8 cellular contexts compared by ENCODE assay signal in genomic region chr12:53268637-53269562, GRCh38. TPM values are rescaled to one million over a fixed set of nuclear protein-coding genes. Genes with fewer than 3 reads are reported as not detected.
DNase-seq lines count a peak whose midpoint lies in the region; ATAC-seq and TF ChIP-seq lines count a peak whose summit lies in the region.

No MANE protein-coding gene starts in this region.

- intact Hi-C loops in heart left ventricle (cut with DNase I): loop anchor here in 4 of 10 donors (5.0 kb wide), 2 partner anchors 47 to 57 kb away; no protein-coding TSS in a partner anchor
- intact Hi-C loops in cardiac septum (cut with DNase I): no loop called here
- intact Hi-C loops in activated CD4-positive, alpha-beta memory T cell treated with anti-CD3 and anti-CD28 coated beads for 36 hours (cut with micrococcal nuclease): loop anchor here (1.0 kb wide), 4 partner anchors 26 to 89 kb away; partner anchors contain the start of genes AAAS, CSAD, PFDN5 and ZNF740
- intact Hi-C loops in thyroid gland (cut with DNase I): no loop called here

- WGBS in heart left ventricle, 4 donors: 44 to 59% (median 57%) methylated on average over 15 to 20 of the region's 20 CpGs
- 33 to 55% methylated on average over 12 to 20 of the region's 20 CpGs for WGBS in thyroid gland, 2 donors

- H3K4me1 ChIP-seq in heart left ventricle (peaks cover 0 to 23% (median 4%) of the 10 kb centered on the region in 12 donors), thyroid gland (peaks cover 0 to 5% of the 10 kb centered on the region in 2 donors)

- DNase-seq in heart left ventricle (no peak), cardiac septum (ENCODE audit: low spot score) (no peak), iPS-NIHi11 (ENCODE audit: low spot score) (peak; percentile 50), thyroid gland (no peak), COR-L47 (lab: John Stamatoyannopoulos, UW) (no peak), T1000 (lab: John Stamatoyannopoulos, UW) (no peak)
- DNase-seq in activated CD4-positive, alpha-beta memory T cell treated with anti-CD3 and anti-CD28 coated beads for 36 hours: no peak
- no peak for DNase-seq in effector CD4-positive, alpha-beta T cell

- H3K36me3 ChIP-seq in heart left ventricle: no peaks in the 10 kb centered on the region
- H3K36me3 ChIP-seq in thyroid gland: no peaks in the 10 kb centered on the region

- H3K4me3 Mint-ChIP-seq in activated CD4-positive, alpha-beta memory T cell treated with anti-CD3 and anti-CD28 coated beads for 36 hours: peak overlapping the region; percentile 97

- peaks cover 36% of the 10 kb centered on the region for H3K4me1 Mint-ChIP-seq in activated CD4-positive, alpha-beta memory T cell treated with anti-CD3 and anti-CD28 coated beads for 36 hours (ENCODE audit: low read depth)

- H3K4me3 ChIP-seq in heart left ventricle (peak overlapping the region in 11 of 12 donors; percentile 33 to 80 (median 68)), thyroid gland (replicated peaks in 1 of 3) (peak overlapping the region in 2 of 3 donors; percentile 28 to 49)

- no peaks in the 10 kb centered on the region for H3K27me3 ChIP-seq in heart left ventricle
- H3K27me3 ChIP-seq in thyroid gland: no peaks in the 10 kb centered on the region

- H3K27ac ChIP-seq in heart left ventricle: peak overlapping the region in 2 of 12 donors; percentile 63 to 79
- no peak overlapping the region for H3K27ac ChIP-seq in thyroid gland

- TF ChIP-seq CTCF in heart left ventricle (IDR thresholded peaks at IDR 0.05): no peak
- TF ChIP-seq CTCF in thyroid gland (IDR thresholded peaks at IDR 0.05): no peak

- no peaks in the 10 kb centered on the region for H3K9me3 ChIP-seq in heart left ventricle
- no peaks in the 10 kb centered on the region for H3K9me3 ChIP-seq in thyroid gland

- peak overlapping the region; percentile 95 for H3K27ac Mint-ChIP-seq in activated CD4-positive, alpha-beta memory T cell treated with anti-CD3 and anti-CD28 coated beads for 36 hours

- CTCF ChIA-PET in activated CD4-positive, alpha-beta memory T cell treated with anti-CD3 and anti-CD28 coated beads for 36 hours (lab: Charles Lee): interaction anchor here (0.8 to 6.0 kb wide), 18 partner anchors 11 to 170 kb away, joined by 3 to 109 read pairs (median 8); partner anchors contain the start of genes AAAS, CSAD, MYG1 and ZNF740

- no peak for ATAC-seq in heart left ventricle

- H3K27me3 Mint-ChIP-seq in activated CD4-positive, alpha-beta memory T cell treated with anti-CD3 and anti-CD28 coated beads for 36 hours: no peaks in the 10 kb centered on the region

- peaks cover 40% of the 10 kb centered on the region for H3K36me3 Mint-ChIP-seq in activated CD4-positive, alpha-beta memory T cell treated with anti-CD3 and anti-CD28 coated beads for 36 hours

- TF ChIP-seq POLR2A in heart left ventricle (IDR thresholded peaks at IDR 0.05) (no peak), thyroid gland (IDR thresholded peaks at IDR 0.05) (no peak)

- POLR2A ChIA-PET in activated CD4-positive, alpha-beta memory T cell treated with anti-CD3 and anti-CD28 coated beads for 36 hours (lab: Charles Lee): interaction anchor here (0.9 to 3.2 kb wide), 14 partner anchors 8 to 88 kb away, joined by 3 to 17 read pairs (median 6); partner anchors contain the start of genes AAAS, CSAD, MYG1 and PFDN5

- H3K9me3 Mint-ChIP-seq in activated CD4-positive, alpha-beta memory T cell treated with anti-CD3 and anti-CD28 coated beads for 36 hours: no peaks in the 10 kb centered on the region

RNA-seq across cellular contexts. Expression of gene ESPL1, which starts 0.8 kb away (rescaled TPM):
- total RNA-seq in heart left ventricle (1 to 10 TPM in 2 of 9 donors, under 1 TPM in 7; 0.06 to 6.1 (median 0.43) TPM), cardiac septum (0.16 TPM), thyroid gland (1 to 10 TPM in 1 of 4 donors, under 1 TPM in 3; 0.13 to 1.5 (median 0.52) TPM)
- under 1 TPM; 0.15 to 0.18 TPM for polyA plus RNA-seq in heart left ventricle
- 10 to 100 TPM; 70.0 to 77.2 TPM for total RNA-seq in activated CD4-positive, alpha-beta memory T cell treated with anti-CD3 and anti-CD28 coated beads for 36 hours

RNA-seq across cellular contexts. Expression of gene PFDN5, which starts 26.4 kb away (rescaled TPM):
- total RNA-seq in heart left ventricle (100 to 1,000 TPM; 289 to 380 (median 358) TPM), cardiac septum (322 TPM), thyroid gland (1,000 to 10,000 TPM in 1 of 4 donors, 100 to 1,000 TPM in 3; 656 to 1,200 (median 763) TPM)
- polyA plus RNA-seq in heart left ventricle: 100 to 1,000 TPM; 529 to 979 TPM
- 100 to 1,000 TPM; 354 to 359 TPM for total RNA-seq in activated CD4-positive, alpha-beta memory T cell treated with anti-CD3 and anti-CD28 coated beads for 36 hours

RNA-seq across cellular contexts. Expression of gene MYG1, which starts 30.6 kb away (rescaled TPM):
- total RNA-seq in heart left ventricle (10 to 100 TPM; 32.1 to 37.0 (median 35.0) TPM), cardiac septum (29.5 TPM), thyroid gland (10 to 100 TPM; 36.7 to 63.8 (median 51.6) TPM)
- 10 to 100 TPM; 45.5 to 58.6 TPM for polyA plus RNA-seq in heart left ventricle
- total RNA-seq in activated CD4-positive, alpha-beta memory T cell treated with anti-CD3 and anti-CD28 coated beads for 36 hours: 10 to 100 TPM; 77.9 to 82.5 TPM

RNA-seq across cellular contexts. Expression of gene RARG, which starts 36.9 kb away (rescaled TPM):
- total RNA-seq in heart left ventricle (10 to 100 TPM in 7 of 9 donors, 1 to 10 TPM in 2; 6.4 to 22.5 (median 16.0) TPM), cardiac septum (21.2 TPM), thyroid gland (10 to 100 TPM; 13.6 to 27.7 (median 23.8) TPM)
- 10 to 100 TPM in 1 of 2 donors, 1 to 10 TPM in 1; 7.4 to 10.2 TPM for polyA plus RNA-seq in heart left ventricle
- total RNA-seq in activated CD4-positive, alpha-beta memory T cell treated with anti-CD3 and anti-CD28 coated beads for 36 hours: 10 to 100 TPM; 21.8 to 25.2 TPM

RNA-seq across cellular contexts. Expression of gene AAAS, which starts 52.5 kb away (rescaled TPM):
- total RNA-seq in heart left ventricle (10 to 100 TPM; 26.7 to 44.5 (median 37.1) TPM), cardiac septum (39.8 TPM), thyroid gland (10 to 100 TPM; 45.6 to 67.6 (median 47.2) TPM)
- polyA plus RNA-seq in heart left ventricle: 10 to 100 TPM; 32.5 to 32.6 TPM
- total RNA-seq in activated CD4-positive, alpha-beta memory T cell treated with anti-CD3 and anti-CD28 coated beads for 36 hours: 10 to 100 TPM; 74.5 to 80.7 TPM

Comparison
In these comparisons a context has a peak if more than half of its experiments do, and no peak if none do; other contexts are left out.
1. RNA of gene ESPL1, which starts 0.8 kb away (total RNA-seq): 70.0 to 77.2 TPM in activated CD4-positive, alpha-beta memory T cell treated with anti-CD3 and anti-CD28 coated beads for 36 hours; 0.13 to 1.5 TPM in thyroid gland, 0.06 to 6.1 TPM in heart left ventricle and 0.16 TPM in cardiac septum (single experiment); every median in the first group is over 4 times any median in the second.